Comparison of ENCODE assay signal across 19 cellular contexts in the genomic region with DNA sequence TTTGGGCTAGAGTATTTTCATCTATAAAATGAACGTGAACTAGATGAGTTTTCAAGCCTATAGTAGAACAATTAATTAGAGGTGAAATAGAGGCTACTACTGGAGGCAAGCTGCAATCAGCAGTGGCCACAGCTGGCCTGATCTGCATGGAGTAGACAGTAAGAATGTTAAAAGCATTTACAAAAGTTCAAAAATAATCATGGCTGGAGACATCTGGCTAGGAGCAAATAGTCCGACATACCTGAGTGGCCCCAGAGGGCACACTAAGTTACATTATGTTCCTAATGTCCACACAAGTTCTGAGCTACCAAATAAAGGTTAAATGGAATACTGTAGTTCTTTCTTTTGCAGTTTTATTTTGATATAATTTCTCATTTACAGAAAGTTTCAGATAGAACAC. TPM values are rescaled to one million over a fixed set of nuclear protein-coding genes. Genes with fewer than 3 reads are reported as not detected.
DNase-seq lines count a peak whose midpoint lies in the region; ATAC-seq and TF ChIP-seq lines count a peak whose summit lies in the region.
"Had no signal": no experiment of that assay in that cellular context is flagged by ENCODE, and none has a peak within 500 bp of the region (broad histone marks: within the 10 kb centered on the region; RNA-seq: fewer than 3 reads in every experiment).

No MANE protein-coding gene starts in this region.

- no peak overlapping the region for H3K4me2 ChIP-seq in trophoblast cell (ENCODE audit: low read length)

- peak overlapping the region; percentile 48 for H3K4me3 Mint-ChIP-seq in HFFc6
- H3K4me3 Mint-ChIP-seq: CD4-positive, alpha-beta memory T cell had no signal

- no peak overlapping the region for H4K8ac ChIP-seq in trophoblast cell (ENCODE audit: low read depth, low read length)

- H2BK12ac ChIP-seq in trophoblast cell (ENCODE audit: low read length): no peak overlapping the region

- no peak overlapping the region for H3K14ac ChIP-seq in trophoblast cell (ENCODE audit: low read length)

- no peak overlapping the region for H4K91ac ChIP-seq in trophoblast cell (ENCODE audit: low read depth, low read length)

- H3K4me1 Mint-ChIP-seq in HFFc6 (ENCODE audit: low read depth): peaks cover 80% of the 10 kb centered on the region

- no peak for ATAC-seq in RWPE2 (ENCODE audit: low read depth)
- no peak for ATAC-seq in GM21360 (IDR thresholded peaks at IDR 0.05; ENCODE audit: unreplicated experiment)
- no peak for ATAC-seq in HG02610 (IDR thresholded peaks at IDR 0.05; ENCODE audit: unreplicated experiment)
- ATAC-seq: GM12878 had no signal

- no peak overlapping the region for H2BK120ac ChIP-seq in trophoblast cell (ENCODE audit: insufficient read depth, low read length, poor library complexity)

- H3K27me3 ChIP-seq in ACC112 (ENCODE audit: insufficient read depth, low read length) (no peaks in the 10 kb centered on the region), RWPE2 (ENCODE audit: insufficient read depth, poor library complexity, severe bottlenecking) (no peaks in the 10 kb centered on the region), trophoblast cell (ENCODE audit: insufficient read depth, low read length) (no peaks in the 10 kb centered on the region)
- H3K27me3 ChIP-seq: BE2C, SJSA1 had no signal

- H3K9me3 Mint-ChIP-seq in HFFc6: no peaks in the 10 kb centered on the region
- H3K9me3 Mint-ChIP-seq: CD4-positive, alpha-beta memory T cell had no signal

- WGBS in trophoblast cell (ENCODE audit: extremely low coverage, insufficient coverage, insufficient read length): no CpG with 5 or more reads among the region's 2 CpGs

- no peaks in the 10 kb centered on the region for H3K9me3 ChIP-seq in RWPE2 (ENCODE audit: severe bottlenecking)
- no peaks in the 10 kb centered on the region for H3K9me3 ChIP-seq in trophoblast cell (ENCODE audit: insufficient read depth, low read depth, low read length)
- H3K9me3 ChIP-seq: BE2C, SJSA1 had no signal

- H2BK5ac ChIP-seq in trophoblast cell (ENCODE audit: low read depth, low read length, poor library complexity): no peak overlapping the region

- H3K27ac ChIP-seq in ACC112 (ENCODE audit: low read depth, low read length) (no peak overlapping the region), RWPE2 (ENCODE audit: poor library complexity, severe bottlenecking) (peak overlapping the region; percentile 83), trophoblast cell (ENCODE audit: low read depth, low read length) (no peak overlapping the region)
- H3K27ac ChIP-seq: SJSA1 had no signal

- H3K23ac ChIP-seq in trophoblast cell (ENCODE audit: low read length): no peak overlapping the region

- DNase-seq in HFFc6 (no peak), RWPE2 (ENCODE audit: low spot score) (no peak), trophoblast cell (no peak), NCI-H446 treated with DMSO at 0.1 percent for 48 hours (lab: John Stamatoyannopoulos, UW) (no peak)
- DNase-seq in activated CD8-positive, alpha-beta memory T cell treated with anti-CD3 and anti-CD28 coated beads, Interleukin-2, amount 50 U/mL, for 48 hours: no peak
- DNase-seq: BE2C; CD4-positive, alpha-beta memory T cell; DMS79; MM.1S; NCI-H1105; NCI-H1694; NCI-H345; NCI-H526 treated with DMSO at 0.1 percent for 48 hours; OCI-M1 had no signal

- no peaks in the 10 kb centered on the region for H3K36me3 ChIP-seq in ACC112 (ENCODE audit: insufficient read depth, low read length)
- no peaks in the 10 kb centered on the region for H3K36me3 ChIP-seq in RWPE2 (ENCODE audit: low read depth)
- peaks cover 2 to 4% of the 10 kb centered on the region in 2 experiments for H3K36me3 ChIP-seq in trophoblast cell (ENCODE audit: control insufficient read depth in 1 of 2, insufficient read depth in 2 of 2, low read length in 2 of 2)
- H3K36me3 ChIP-seq: BE2C, SJSA1 had no signal

- TF ChIP-seq CTCF in HFFc6 (IDR thresholded peaks at IDR 0.05): no peak
- TF ChIP-seq CTCF in RWPE2 (IDR thresholded peaks at IDR 0.05; ENCODE audit: poor library complexity, severe bottlenecking): no peak

- 0 out of 2 replicates have a peak, but pooled peaks cover 4% of the 10 kb centered on the region for H3K36me3 Mint-ChIP-seq in HFFc6 (ENCODE audit: low read depth)
- H3K36me3 Mint-ChIP-seq: CD4-positive, alpha-beta memory T cell had no signal

- peak overlapping the region; percentile 30 for H3K4ac ChIP-seq in trophoblast cell (ENCODE audit: low read depth, low read length)

- peaks cover 4% of the 10 kb centered on the region; the same call in 1 of the 2 replicates for H3K27me3 Mint-ChIP-seq in HFFc6 (ENCODE audit: insufficient read depth)
- H3K27me3 Mint-ChIP-seq: CD4-positive, alpha-beta memory T cell had no signal

- H3K9ac ChIP-seq in trophoblast cell (ENCODE audit: low read length): no peak overlapping the region

- H3K18ac ChIP-seq in trophoblast cell (ENCODE audit: low read length): no peak overlapping the region

- H3K4me3 ChIP-seq in ACC112 (ENCODE audit: low read depth, low read length) (peak overlapping the region; percentile 8; the same call in 1 of the 2 replicates), RWPE2 (ENCODE audit: severe bottlenecking) (no peak overlapping the region), trophoblast cell (ENCODE audit: low read depth, low read length) (no peak overlapping the region)
- H3K4me3 ChIP-seq: GM12878, SJSA1 had no signal

- H3K4me1 ChIP-seq in ACC112 (ENCODE audit: control insufficient read depth, insufficient read depth, low read length, unreplicated experiment) (peaks cover 66% of the 10 kb centered on the region), RWPE2 (ENCODE audit: insufficient read depth, poor library complexity, severe bottlenecking) (peaks cover 47% of the 10 kb centered on the region), trophoblast cell (ENCODE audit: control insufficient read depth in 1 of 2, insufficient read depth in 2 of 2, low read length in 2 of 2) (peaks cover 6 to 11% of the 10 kb centered on the region in 2 experiments)
- H3K4me1 ChIP-seq: BE2C had no signal

- H2AFZ ChIP-seq in ACC112 (ENCODE audit: low read length, unreplicated experiment): no peak overlapping the region
- H2AFZ ChIP-seq in trophoblast cell (ENCODE audit: insufficient read depth, low read length, poor library complexity): no peak overlapping the region

- no peak overlapping the region for H4K12ac ChIP-seq in trophoblast cell (ENCODE audit: low read depth, low read length)

- H3K79me1 ChIP-seq in trophoblast cell (ENCODE audit: low read length): no peaks in the 10 kb centered on the region

- H3K27ac Mint-ChIP-seq in HFFc6: peak overlapping the region; percentile 76
- H3K27ac Mint-ChIP-seq: CD4-positive, alpha-beta memory T cell had no signal

- H3K79me2 ChIP-seq in ACC112 (ENCODE audit: control insufficient read depth, insufficient read depth, low read length, unreplicated experiment): peaks cover 89% of the 10 kb centered on the region
- peaks cover 28% of the 10 kb centered on the region for H3K79me2 ChIP-seq in trophoblast cell (ENCODE audit: control insufficient read depth, insufficient read depth, low read length, poor library complexity)

- H2AK5ac ChIP-seq in trophoblast cell (ENCODE audit: low read length): no peak overlapping the region

RNA-seq across cellular contexts. Expression of gene MPZL1, which starts 28.0 kb away (rescaled TPM):
- total RNA-seq in HFFc6 (2021; fragmentation: NEBNext Ultra II Directional; extraction: Animal tissue kit (Norgen Biotek cat#: 25700)): 100 to 1,000 TPM; 147 to 188 (median 183) TPM
- polyA plus RNA-seq in trophoblast cell (2013): 335 and 346 TPM in 2 replicates
